Comparison of ENCODE assay signal across 1 cellular context in the genomic region with DNA sequence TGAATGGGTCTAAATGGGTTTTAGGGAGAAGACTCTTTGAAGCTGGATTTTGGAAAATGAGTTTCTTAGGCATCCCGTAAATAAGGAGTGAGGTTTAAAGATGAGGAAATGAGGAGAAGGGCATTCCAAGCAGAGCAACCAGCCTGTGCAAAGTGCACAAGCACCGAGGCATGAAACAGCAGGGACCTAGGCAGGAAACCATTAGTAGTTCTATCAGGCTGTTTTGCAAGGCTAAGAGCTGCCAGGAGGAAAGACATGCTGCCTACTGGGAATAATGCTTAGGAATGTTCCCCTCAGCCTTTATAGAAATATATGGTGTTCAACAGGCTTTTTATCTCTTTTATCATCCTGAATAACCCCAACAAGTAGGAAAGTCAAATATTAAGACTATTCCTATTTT.
TF ChIP-seq lines count a peak whose summit lies in the region.

No MANE protein-coding gene starts in this region.

TF ChIP-seq in SK-N-SH, 30 proteins besides CTCF, POLR2A, EP300 and RAD21 (continued from another document):
- TF ChIP-seq, protein P1, sequence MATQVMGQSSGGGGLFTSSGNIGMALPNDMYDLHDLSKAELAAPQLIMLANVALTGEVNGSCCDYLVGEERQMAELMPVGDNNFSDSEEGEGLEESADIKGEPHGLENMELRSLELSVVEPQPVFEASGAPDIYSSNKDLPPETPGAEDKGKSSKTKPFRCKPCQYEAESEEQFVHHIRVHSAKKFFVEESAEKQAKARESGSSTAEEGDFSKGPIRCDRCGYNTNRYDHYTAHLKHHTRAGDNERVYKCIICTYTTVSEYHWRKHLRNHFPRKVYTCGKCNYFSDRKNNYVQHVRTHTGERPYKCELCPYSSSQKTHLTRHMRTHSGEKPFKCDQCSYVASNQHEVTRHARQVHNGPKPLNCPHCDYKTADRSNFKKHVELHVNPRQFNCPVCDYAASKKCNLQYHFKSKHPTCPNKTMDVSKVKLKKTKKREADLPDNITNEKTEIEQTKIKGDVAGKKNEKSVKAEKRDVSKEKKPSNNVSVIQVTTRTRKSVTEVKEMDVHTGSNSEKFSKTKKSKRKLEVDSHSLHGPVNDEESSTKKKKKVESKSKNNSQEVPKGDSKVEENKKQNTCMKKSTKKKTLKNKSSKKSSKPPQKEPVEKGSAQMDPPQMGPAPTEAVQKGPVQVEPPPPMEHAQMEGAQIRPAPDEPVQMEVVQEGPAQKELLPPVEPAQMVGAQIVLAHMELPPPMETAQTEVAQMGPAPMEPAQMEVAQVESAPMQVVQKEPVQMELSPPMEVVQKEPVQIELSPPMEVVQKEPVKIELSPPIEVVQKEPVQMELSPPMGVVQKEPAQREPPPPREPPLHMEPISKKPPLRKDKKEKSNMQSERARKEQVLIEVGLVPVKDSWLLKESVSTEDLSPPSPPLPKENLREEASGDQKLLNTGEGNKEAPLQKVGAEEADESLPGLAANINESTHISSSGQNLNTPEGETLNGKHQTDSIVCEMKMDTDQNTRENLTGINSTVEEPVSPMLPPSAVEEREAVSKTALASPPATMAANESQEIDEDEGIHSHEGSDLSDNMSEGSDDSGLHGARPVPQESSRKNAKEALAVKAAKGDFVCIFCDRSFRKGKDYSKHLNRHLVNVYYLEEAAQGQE (IDR thresholded peaks at IDR 0.05; ENCODE audit: low read depth, low read length) = no peak
- TF ChIP-seq TCF12 (IDR thresholded peaks at IDR 0.05) (no peak), YY1 (IDR thresholded peaks at IDR 0.05; ENCODE audit: low read depth) (no peak), JUND (IDR thresholded peaks at IDR 0.05) (no peak), MXI1 (IDR thresholded peaks at IDR 0.05; ENCODE audit: low read depth, low read length) (no peak), POLR2AphosphoS5 (IDR thresholded peaks at IDR 0.05; ENCODE audit: low read depth, low read length) (no peak), CHD2 (IDR thresholded peaks at IDR 0.05; ENCODE audit: low read length, partially characterized antibody) (no peak), TEAD4 (IDR thresholded peaks at IDR 0.05; ENCODE audit: borderline replicate concordance, insufficient read depth) (no peak), RFX5 (IDR thresholded peaks at IDR 0.05; ENCODE audit: low read length) (no peak), TAF1 (IDR thresholded peaks at IDR 0.05; ENCODE audit: borderline replicate concordance, low read depth, low read length) (no peak), RXRA (IDR thresholded peaks at IDR 0.05; ENCODE audit: borderline replicate concordance, low read depth) (no peak), EZH2phosphoT487 (IDR thresholded peaks at IDR 0.05; ENCODE audit: borderline replicate concordance, low read depth) (no peak), GABPA (IDR thresholded peaks at IDR 0.05; ENCODE audit: low read depth) (no peak)
- TF ChIP-seq, protein P2, sequence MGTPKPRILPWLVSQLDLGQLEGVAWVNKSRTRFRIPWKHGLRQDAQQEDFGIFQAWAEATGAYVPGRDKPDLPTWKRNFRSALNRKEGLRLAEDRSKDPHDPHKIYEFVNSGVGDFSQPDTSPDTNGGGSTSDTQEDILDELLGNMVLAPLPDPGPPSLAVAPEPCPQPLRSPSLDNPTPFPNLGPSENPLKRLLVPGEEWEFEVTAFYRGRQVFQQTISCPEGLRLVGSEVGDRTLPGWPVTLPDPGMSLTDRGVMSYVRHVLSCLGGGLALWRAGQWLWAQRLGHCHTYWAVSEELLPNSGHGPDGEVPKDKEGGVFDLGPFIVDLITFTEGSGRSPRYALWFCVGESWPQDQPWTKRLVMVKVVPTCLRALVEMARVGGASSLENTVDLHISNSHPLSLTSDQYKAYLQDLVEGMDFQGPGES (IDR thresholded peaks at IDR 0.05; ENCODE audit: low read depth, low read length) = no peak
- TF ChIP-seq, protein P3, sequence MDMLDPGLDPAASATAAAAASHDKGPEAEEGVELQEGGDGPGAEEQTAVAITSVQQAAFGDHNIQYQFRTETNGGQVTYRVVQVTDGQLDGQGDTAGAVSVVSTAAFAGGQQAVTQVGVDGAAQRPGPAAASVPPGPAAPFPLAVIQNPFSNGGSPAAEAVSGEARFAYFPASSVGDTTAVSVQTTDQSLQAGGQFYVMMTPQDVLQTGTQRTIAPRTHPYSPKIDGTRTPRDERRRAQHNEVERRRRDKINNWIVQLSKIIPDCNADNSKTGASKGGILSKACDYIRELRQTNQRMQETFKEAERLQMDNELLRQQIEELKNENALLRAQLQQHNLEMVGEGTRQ (IDR thresholded peaks at IDR 0.05; ENCODE audit: borderline replicate concordance, low read depth, low read length) = no peak
